Comparison of ENCODE assay signal across 8 cellular contexts in the genomic region with DNA sequence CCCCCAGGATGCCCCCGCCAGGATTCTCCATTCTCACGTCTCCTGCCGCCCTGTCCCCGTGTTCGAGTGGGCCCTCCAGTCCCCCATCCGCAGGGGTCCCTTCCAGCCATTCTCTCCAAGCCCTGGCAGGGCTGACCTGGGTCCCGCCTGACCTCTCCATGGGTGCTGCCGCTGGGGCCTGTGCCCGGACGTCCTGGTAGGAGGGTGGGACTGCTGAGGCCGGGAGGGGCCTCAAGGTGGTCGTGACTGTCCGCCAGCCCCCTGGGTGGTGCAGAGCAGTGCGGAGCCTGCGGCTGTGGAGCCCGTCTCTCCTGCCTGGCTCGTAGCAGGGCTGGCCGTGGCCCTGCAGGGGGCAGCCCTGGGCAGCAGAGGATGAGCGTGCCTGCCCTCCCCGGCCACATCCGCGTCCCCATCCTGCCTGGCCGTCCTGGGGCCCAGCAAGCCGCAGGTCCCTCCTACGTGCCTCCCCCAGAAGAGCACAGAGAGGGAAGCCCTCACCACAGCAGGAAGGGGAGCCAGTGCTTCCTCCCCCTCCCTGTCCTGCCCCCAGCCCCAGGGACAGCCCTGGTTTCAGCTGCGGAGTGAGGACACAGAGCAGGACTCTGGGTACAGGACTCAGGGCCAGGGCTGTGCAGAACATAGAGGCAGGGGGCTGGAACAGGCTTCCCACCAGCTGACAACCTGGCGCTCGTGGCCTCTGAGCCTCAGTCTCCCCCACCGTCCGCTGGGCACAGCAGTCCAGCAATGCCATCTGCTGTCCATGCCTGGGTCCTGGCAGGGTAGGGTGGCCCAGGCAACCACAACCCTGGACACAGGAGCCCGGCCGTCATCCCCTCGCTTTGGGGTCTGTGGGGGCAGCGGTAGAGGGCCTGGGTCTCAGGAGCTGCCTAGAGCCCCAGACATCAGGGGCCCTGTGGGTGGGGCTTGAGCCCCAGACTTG. TPM values are rescaled to one million over a fixed set of nuclear protein-coding genes. Genes with fewer than 3 reads are reported as not detected.
DNase-seq lines count a peak whose midpoint lies in the region; ATAC-seq and TF ChIP-seq lines count a peak whose summit lies in the region.

No MANE protein-coding gene starts in this region.

- POLR2A ChIA-PET in activated CD4-positive, alpha-beta memory T cell treated with anti-CD3 and anti-CD28 coated beads for 36 hours (lab: Charles Lee) = no interaction called here

- no peak overlapping the region for H2BK5ac ChIP-seq in mesendoderm (ENCODE audit: low read length)

- H3K9me3 Mint-ChIP-seq in activated CD4-positive, alpha-beta memory T cell treated with anti-CD3 and anti-CD28 coated beads for 36 hours = peaks cover 3% of the 10 kb centered on the region

- H4K8ac ChIP-seq in mesendoderm (ENCODE audit: low read depth, low read length) = no peak overlapping the region

- peak overlapping the region; percentile 59 for H3K56ac ChIP-seq in mesendoderm (ENCODE audit: low read length)

- CTCF ChIA-PET in activated CD4-positive, alpha-beta memory T cell treated with anti-CD3 and anti-CD28 coated beads for 36 hours (lab: Charles Lee) = interaction anchor here (0.5 to 1.7 kb wide), 5 partner anchors 9 to 274 kb away, joined by 3 to 9 read pairs (median 3); no protein-coding TSS in a partner anchor

- TF ChIP-seq CTCF in dorsolateral prefrontal cortex (IDR thresholded peaks at IDR 0.05 in 54 of 56, conservative IDR thresholded peaks at IDR 0.05 in 2 of 56; ENCODE audit: low read depth in 1 of 56, partially characterized antibody in 56 of 56) = peak; percentile 25 to 76 (median 64)

- H2AK5ac ChIP-seq in mesendoderm (ENCODE audit: low read length) = no peak overlapping the region

- no peaks in the 10 kb centered on the region for H3K36me3 ChIP-seq in mesendoderm (ENCODE audit: control insufficient read depth, insufficient read depth, low read length)

- no peak overlapping the region for H3K4ac ChIP-seq in mesendoderm (ENCODE audit: low read depth, low read length)

- H3K27me3 Mint-ChIP-seq in activated CD4-positive, alpha-beta memory T cell treated with anti-CD3 and anti-CD28 coated beads for 36 hours = no peaks in the 10 kb centered on the region

- H3K27ac ChIP-seq in dorsolateral prefrontal cortex (no peak overlapping the region), mesendoderm (ENCODE audit: low read depth, low read length) (no peak overlapping the region)

- H3K4me1 ChIP-seq in mesendoderm (ENCODE audit: control insufficient read depth, low read depth, low read length) = no peaks in the 10 kb centered on the region

- H3K27ac Mint-ChIP-seq in activated CD4-positive, alpha-beta memory T cell treated with anti-CD3 and anti-CD28 coated beads for 36 hours = no peak overlapping the region

- DNase-seq in AML-193 (lab: John Stamatoyannopoulos, UW) (peak; percentile 60 to 67), NCI-H2196 (lab: John Stamatoyannopoulos, UW; ENCODE audit: unreplicated experiment) (peak; percentile 61), dorsolateral prefrontal cortex (peak in 5 of 10 donors; percentile 20 to 70 (median 26)), mesendoderm (peak; percentile 68), GOT3 (lab: John Stamatoyannopoulos, UW) (no peak)
- peak; percentile 79 for DNase-seq in activated CD4-positive, alpha-beta memory T cell treated with anti-CD3 and anti-CD28 coated beads for 36 hours
- peak; percentile 21 to 34 for DNase-seq in stimulated activated CD8-positive, alpha-beta memory T cell treated with anti-CD3 and anti-CD28 coated beads, Interleukin-7, amount 100 ng/mL, for 1 hour (ENCODE audit: low read depth in 2 of 2)

- H3K79me2 ChIP-seq in mesendoderm (ENCODE audit: control insufficient read depth, insufficient read depth, low read length) = no peaks in the 10 kb centered on the region

- peaks cover 0 to 15% (median 0%) of the 10 kb centered on the region in 45 donors for H3K27me3 ChIP-seq in dorsolateral prefrontal cortex
- no peaks in the 10 kb centered on the region for H3K27me3 ChIP-seq in mesendoderm (ENCODE audit: insufficient read depth, low read length, poor library complexity)

- H3K36me3 Mint-ChIP-seq in activated CD4-positive, alpha-beta memory T cell treated with anti-CD3 and anti-CD28 coated beads for 36 hours = no peaks in the 10 kb centered on the region

- H3K23ac ChIP-seq in mesendoderm (ENCODE audit: low read length) = no peak overlapping the region

- H3K79me1 ChIP-seq in mesendoderm (ENCODE audit: low read length) = no peaks in the 10 kb centered on the region

- peak; percentile 70 for ATAC-seq in GM19351 (IDR thresholded peaks at IDR 0.05; ENCODE audit: unreplicated experiment)

- H4K5ac ChIP-seq in mesendoderm (ENCODE audit: low read length) = no peak overlapping the region

- H3K9ac ChIP-seq in mesendoderm (ENCODE audit: low read length) = no peak overlapping the region

- no peak overlapping the region for H2BK120ac ChIP-seq in mesendoderm (ENCODE audit: low read depth, low read length)

- no peaks in the 10 kb centered on the region for H3K4me1 Mint-ChIP-seq in activated CD4-positive, alpha-beta memory T cell treated with anti-CD3 and anti-CD28 coated beads for 36 hours (ENCODE audit: low read depth)

- no CpG with 5 or more reads among the region's 34 CpGs for WGBS in mesendoderm (ENCODE audit: extremely low coverage, insufficient coverage, low lambda C conversion rate)

- intact Hi-C loops in activated CD4-positive, alpha-beta memory T cell treated with anti-CD3 and anti-CD28 coated beads for 36 hours (cut with micrococcal nuclease) = loop anchor here (5.0 kb wide), 2 partner anchors 45 to 80 kb away; a partner anchor contains a TSS
- intact Hi-C loops in dorsolateral prefrontal cortex (cut with DNase I) = loop anchor here (5.0 to 10.0 kb wide), 3 partner anchors 40 to 90 kb away; a partner anchor contains a TSS

- H3K18ac ChIP-seq in mesendoderm (ENCODE audit: low read length) = no peak overlapping the region

- H3K4me2 ChIP-seq in mesendoderm (ENCODE audit: low read length) = no peak overlapping the region

- H2BK15ac ChIP-seq in mesendoderm (replicated peaks; ENCODE audit: low read depth) = no peak overlapping the region

- no peak overlapping the region for H3K4me3 Mint-ChIP-seq in activated CD4-positive, alpha-beta memory T cell treated with anti-CD3 and anti-CD28 coated beads for 36 hours

- H3K4me3 ChIP-seq in dorsolateral prefrontal cortex = peak overlapping the region in 17 of 59 donors; percentile 0 to 51 (median 21)
- no peak overlapping the region for H3K4me3 ChIP-seq in mesendoderm (ENCODE audit: low read length)

RNA-seq across cellular contexts. Expression of a gene that starts 1.5 kb away (rescaled TPM):
- not detected for total RNA-seq in activated CD4-positive, alpha-beta memory T cell treated with anti-CD3 and anti-CD28 coated beads for 36 hours
- not detected for total RNA-seq in dorsolateral prefrontal cortex
- polyA plus RNA-seq in mesendoderm (2013, experiment 1 of 2) = not detected
- polyA plus RNA-seq in mesendoderm (2013, experiment 2 of 2) = not detected

RNA-seq across cellular contexts. Expression of a gene that starts 41.9 kb away (rescaled TPM):
- 10 to 100 TPM; 33.0 to 33.1 TPM for total RNA-seq in activated CD4-positive, alpha-beta memory T cell treated with anti-CD3 and anti-CD28 coated beads for 36 hours
- 10 to 100 TPM in 110 of 120 experiments, 1 to 10 TPM in 10; 7.5 to 44.5 (median 15.8) TPM for total RNA-seq in dorsolateral prefrontal cortex
- polyA plus RNA-seq in mesendoderm (2013, experiment 1 of 2) = 1.2 TPM
- 1.7 TPM for polyA plus RNA-seq in mesendoderm (2013, experiment 2 of 2)
